Comparison of ENCODE assay signal across 9 cellular contexts in genomic region chr14:22614240-22614799, GRCh38. TPM values are rescaled to one million over a fixed set of nuclear protein-coding genes. Genes with fewer than 3 reads are reported as not detected.
A peak's percentile ranks its signal among the peaks of the same experiment; 100 is the strongest.
DNase-seq lines count a peak whose midpoint lies in the region; ATAC-seq, FAIRE-seq and TF ChIP-seq lines count a peak whose summit lies in the region.
"Had no signal": no experiment of that assay in that cellular context is flagged by ENCODE, and none has a peak within 500 bp of the region (broad histone marks: within the 10 kb centered on the region; RNA-seq: fewer than 3 reads in every experiment).

No MANE protein-coding gene starts in this region.

- peaks cover 2% of the 10 kb centered on the region for H3F3A ChIP-seq in PC-3 (ENCODE audit: low read length, unreplicated experiment)

- peak; percentile 97 for DNase-seq in PC-3
- peak; percentile 94 for DNase-seq in fibroblast of the aortic adventitia (ENCODE audit: low read depth)
- no peak for DNase-seq in sigmoid colon
- DNase-seq in GM12891 (ENCODE audit: insufficient read length, low spot score), result no peak
- no peak for DNase-seq in activated gamma-delta T cell treated with Interleukin-2 at 50 U/mL for 16 hours
- no peak for DNase-seq in GM19240 (ENCODE audit: insufficient read length, low spot score)
- DNase-seq: activated naive CD8-positive, alpha-beta T cell treated with anti-CD3 and anti-CD28 coated beads, Interleukin-2, amount 10 ng/mL, durations not matched to agents 7 days and 5 days had no signal

- no peaks in the 10 kb centered on the region for H3K79me2 ChIP-seq in PC-3 (ENCODE audit: low read length)

- H3K4me1 ChIP-seq in PC-3 (ENCODE audit: insufficient read depth, low read length) (peaks cover 25% of the 10 kb centered on the region), sigmoid colon (peaks cover 0 to 17% (median 15%) of the 10 kb centered on the region in 4 donors)

- CTCF ChIA-PET in PC-3 (lab: Charles Lee), result no interaction called here

- peaks cover 16% of the 10 kb centered on the region for H3K36me3 ChIP-seq in PC-3 (ENCODE audit: low read depth, low read length)
- peaks cover 11 to 32% (median 23%) of the 10 kb centered on the region in 4 donors for H3K36me3 ChIP-seq in sigmoid colon

- H3K4me2 ChIP-seq in PC-3 (ENCODE audit: low read length), result peak overlapping the region; percentile 60

- H3K9me2 ChIP-seq in PC-3 (replicated peaks; ENCODE audit: low read length), result no peaks in the 10 kb centered on the region

- no peak overlapping the region for H3K9ac ChIP-seq in PC-3 (ENCODE audit: low read length)

- TF ChIP-seq POLR2A in sigmoid colon (IDR thresholded peaks at IDR 0.05) (no peak), GM12891 (IDR thresholded peaks at IDR 0.05; ENCODE audit: low read depth, low read length) (no peak)

- no peaks in the 10 kb centered on the region for H3K27me3 ChIP-seq in PC-3 (ENCODE audit: low read length)
- H3K27me3 ChIP-seq in sigmoid colon, result no peaks in the 10 kb centered on the region

- ATAC-seq in GM19395 (IDR thresholded peaks at IDR 0.05; ENCODE audit: unreplicated experiment) (peak; percentile 63), PC-3 (peak; percentile 95), GM21717 (IDR thresholded peaks at IDR 0.05; ENCODE audit: unreplicated experiment) (no peak)

- TF ChIP-seq CTCF in PC-3 (conservative IDR thresholded peaks at IDR 0.05; ENCODE audit: low read depth, low read length) (no peak), fibroblast of the aortic adventitia (IDR thresholded peaks at IDR 0.05; ENCODE audit: insufficient read depth, low read length) (no peak), sigmoid colon (IDR thresholded peaks at IDR 0.05) (no peak)

- 32 to 34% methylated on average over 6 of the region's 6 CpGs for WGBS in sigmoid colon, 2 donors

- no peak for FAIRE-seq in GM12891 (lab: Jason Lieb, UNC)

- intact Hi-C loops in PC-3 (cut with micrococcal nuclease), result loop anchor here (5.0 kb wide), 1 partner anchor 38 kb away; no protein-coding TSS in a partner anchor
- intact Hi-C loops in sigmoid colon (cut with DNase I), result no loop called here

- peak overlapping the region; percentile 65 for H3K27ac ChIP-seq in PC-3 (ENCODE audit: low read length)
- H3K27ac ChIP-seq in sigmoid colon, result peak overlapping the region; percentile 18 to 74 (median 53)

- H2AFZ ChIP-seq in PC-3 (ENCODE audit: low read length), result peak overlapping the region; percentile 56

- POLR2A ChIA-PET in PC-3 (lab: Charles Lee; ENCODE audit: unreplicated experiment), result no interaction called here

- no peak for TF ChIP-seq EP300 in sigmoid colon (IDR thresholded peaks at IDR 0.05)

- no TSS peak for BruUV-seq in PC-3 (replicated peaks; lab: Mats Ljungman, UMichigan)

- H4K20me1 ChIP-seq in PC-3 (ENCODE audit: low read length), result no peaks in the 10 kb centered on the region

- H3K4me3 ChIP-seq in PC-3 (ENCODE audit: low read length), result no peak overlapping the region
- H3K4me3 ChIP-seq in fibroblast of the aortic adventitia (ENCODE audit: low read depth, low read length), result no peak overlapping the region
- no peak overlapping the region for H3K4me3 ChIP-seq in sigmoid colon

- H3K9me3 ChIP-seq in PC-3 (ENCODE audit: low read length), result no peaks in the 10 kb centered on the region
- no peaks in the 10 kb centered on the region for H3K9me3 ChIP-seq in sigmoid colon

TF ChIP-seq in GM12891, 5 proteins besides CTCF, POLR2A, EP300 and RAD21:
- no peak for TF ChIP-seq POU2F2 (IDR thresholded peaks at IDR 0.05; ENCODE audit: low read depth, low read length)
- no peak for TF ChIP-seq TAF1 (IDR thresholded peaks at IDR 0.05; ENCODE audit: low read depth, low read length)
- TF ChIP-seq POLR2AphosphoS5 (IDR thresholded peaks at IDR 0.05; ENCODE audit: low read depth, low read length), result no peak
- no peak for TF ChIP-seq SPI1 (IDR thresholded peaks at IDR 0.05; ENCODE audit: low read depth, low read length)
- no peak for TF ChIP-seq PAX5 (IDR thresholded peaks at IDR 0.05; ENCODE audit: insufficient read depth, low read length, severe bottlenecking)

RNA-seq across cellular contexts. Expression of gene ABHD4, which starts 16.2 kb away (rescaled TPM):
- 9.1 and 9.6 TPM in 2 replicates for total RNA-seq in PC-3 (2014; rRNA removed)
- total RNA-seq in fibroblast of the aortic adventitia (ENCODE audit: low replicate concordance), result 24.3 and 48.6 TPM in 2 replicates
- 10 to 100 TPM; 17.4 to 20.4 (median 18.7) TPM for total RNA-seq in sigmoid colon
- polyA plus RNA-seq in sigmoid colon, result 10 to 100 TPM in 2 of 3 donors, 1 to 10 TPM in 1; 9.5 to 18.0 (median 12.3) TPM
- 7.3 TPM for polyA plus RNA-seq in GM12891 (2012; ENCODE audit: low read depth, missing spikeins)

RNA-seq across cellular contexts. Expression of gene DAD1, which starts 25.3 kb away (rescaled TPM):
- total RNA-seq in PC-3 (2014; rRNA removed), result 228 and 258 TPM in 2 replicates
- total RNA-seq in fibroblast of the aortic adventitia (ENCODE audit: low replicate concordance), result 81.2 and 564 TPM in 2 replicates
- 100 to 1,000 TPM; 115 to 192 (median 164) TPM for total RNA-seq in sigmoid colon
- polyA plus RNA-seq in sigmoid colon, result 100 to 1,000 TPM; 136 to 274 (median 160) TPM
- 280 TPM for polyA plus RNA-seq in GM12891 (2012; ENCODE audit: low read depth, missing spikeins)

RNA-seq across cellular contexts. Expression of gene OR6J1, which starts 29.8 kb away (rescaled TPM):
- total RNA-seq in PC-3 (2014; rRNA removed) (not detected in 2 replicates), fibroblast of the aortic adventitia (ENCODE audit: low replicate concordance) (not detected in 2 replicates), sigmoid colon (not detected)
- polyA plus RNA-seq in sigmoid colon, result not detected
- not detected for polyA plus RNA-seq in GM12891 (2012; ENCODE audit: low read depth, missing spikeins)
- total RNA-seq: activated naive CD8-positive, alpha-beta T cell treated with anti-CD3 and anti-CD28 coated beads, Interleukin-2, amount 10 ng/mL, durations not matched to agents 7 days and 5 days had no signal

Comparison
In these comparisons a context has a peak if more than half of its experiments do, and no peak if none do; other contexts are left out.
1. DNase-seq: peak in PC-3 (single experiment) and fibroblast of the aortic adventitia (single experiment); none in sigmoid colon (single experiment), GM12891 (single experiment), activated gamma-delta T cell treated with Interleukin-2 at 50 U/mL for 16 hours (single experiment) and GM19240 (single experiment).